Comparison of ENCODE assay signal across 15 cellular contexts in genomic region chr2:227191367-227191766, GRCh38. TPM values are rescaled to one million over a fixed set of nuclear protein-coding genes. Genes with fewer than 3 reads are reported as not detected.
DNase-seq lines count a peak whose midpoint lies in the region; ATAC-seq and TF ChIP-seq lines count a peak whose summit lies in the region.
"Had no signal": no experiment of that assay in that cellular context is flagged by ENCODE, and none has a peak within 500 bp of the region (broad histone marks: within the 10 kb centered on the region; RNA-seq: fewer than 3 reads in every experiment).

No MANE protein-coding gene starts in this region.

- H3K56ac ChIP-seq in IMR-90 (ENCODE audit: extremely low read depth, insufficient read depth, low read length): no peak overlapping the region

- no peak overlapping the region for H2BK120ac ChIP-seq in IMR-90 (ENCODE audit: low read depth, low read length)

- TF ChIP-seq POLR2A in IMR-90 (IDR thresholded peaks at IDR 0.05; ENCODE audit: low read depth, low read length): no peak
- TF ChIP-seq POLR2A in stomach (IDR thresholded peaks at IDR 0.05): no peak

- no peak overlapping the region for H4K8ac ChIP-seq in IMR-90 (ENCODE audit: low read depth in 2 of 2, low read length in 2 of 2)

- no peaks in the 10 kb centered on the region for H3K9me3 Mint-ChIP-seq in activated naive CD4-positive, alpha-beta T cell treated with anti-CD3 and anti-CD28 coated beads, Interleukin-2, amount 10 ng/mL, durations not matched to agents 7 days and 5 days
- H3K9me3 Mint-ChIP-seq: stimulated activated effector memory CD8-positive, alpha-beta T cell treated with anti-CD3 and anti-CD28 coated beads, Interleukin-12 subunit alpha, Interleukin-12 subunit beta, amount 100 ng/mL, for 72 hours had no signal

- TF ChIP-seq CTCF in IMR-90 (conservative IDR thresholded peaks at IDR 0.05; ENCODE audit: low read depth, low read length) (no peak), omental fat pad (IDR thresholded peaks at IDR 0.05) (no peak), stomach (IDR thresholded peaks at IDR 0.05) (no peak)

- POLR2A ChIA-PET in IMR-90 (lab: Charles Lee; ENCODE audit: unreplicated experiment): no interaction called here

- H3K9me3 ChIP-seq in IMR-90 (ENCODE audit: control insufficient read depth, insufficient read depth, low read length): no peaks in the 10 kb centered on the region
- H3K9me3 ChIP-seq in stomach: no peaks in the 10 kb centered on the region

- no CpG with 5 or more reads among the region's 3 CpGs for WGBS in IMR-90 (ENCODE audit: extremely low coverage in 2 of 2, insufficient read length in 1 of 2), 2 experiments
- 62 to 70% (median 63%) methylated on average over 3 of the region's 3 CpGs for WGBS in stomach, 5 donors

- H3K4me1 Mint-ChIP-seq in activated naive CD4-positive, alpha-beta T cell treated with anti-CD3 and anti-CD28 coated beads, Interleukin-2, amount 10 ng/mL, durations not matched to agents 7 days and 5 days: no peaks in the 10 kb centered on the region
- H3K4me1 Mint-ChIP-seq: stimulated activated effector memory CD8-positive, alpha-beta T cell treated with anti-CD3 and anti-CD28 coated beads, Interleukin-12 subunit alpha, Interleukin-12 subunit beta, amount 100 ng/mL, for 72 hours had no signal

- H3K36me3 ChIP-seq in IMR-90 (ENCODE audit: control insufficient read depth, insufficient read depth, low read length) (no peaks in the 10 kb centered on the region), stomach (no peaks in the 10 kb centered on the region)

- H3K27me3 ChIP-seq in IMR-90 (ENCODE audit: control insufficient read depth, insufficient read depth, low read length) (no peaks in the 10 kb centered on the region), stomach (no peaks in the 10 kb centered on the region)
- H3K27me3 ChIP-seq: hepatocyte had no signal

- CTCF ChIA-PET in IMR-90 (lab: Yijun Ruan, JAX): no interaction called here
- CTCF ChIA-PET in activated naive CD4-positive, alpha-beta T cell treated with anti-CD3 and anti-CD28 coated beads, Interleukin-2, amount 10 ng/mL, durations not matched to agents 7 days and 5 days (lab: Charles Lee): interaction anchor here (0.9 kb wide), 1 partner anchor 47 kb away, joined by 3 read pairs; no protein-coding TSS in a partner anchor

- H3K9me1 ChIP-seq in IMR-90 (ENCODE audit: insufficient read depth, low read length): no peaks in the 10 kb centered on the region

- H2BK15ac ChIP-seq in IMR-90 (ENCODE audit: low read depth, low read length): no peak overlapping the region

- H3K23ac ChIP-seq in IMR-90 (ENCODE audit: low read depth, low read length): no peak overlapping the region

- H3K27ac Mint-ChIP-seq in activated naive CD4-positive, alpha-beta T cell treated with anti-CD3 and anti-CD28 coated beads, Interleukin-2, amount 10 ng/mL, durations not matched to agents 7 days and 5 days: no peak overlapping the region
- H3K27ac Mint-ChIP-seq: brain; stimulated activated effector memory CD8-positive, alpha-beta T cell treated with anti-CD3 and anti-CD28 coated beads, Interleukin-12 subunit alpha, Interleukin-12 subunit beta, amount 100 ng/mL, for 72 hours had no signal

- H2AK9ac ChIP-seq in IMR-90 (replicated peaks; ENCODE audit: low read depth, low read length, poor library complexity): no peak overlapping the region

- no peaks in the 10 kb centered on the region for H3K79me1 ChIP-seq in IMR-90 (ENCODE audit: low read depth in 1 of 2, low read length in 2 of 2)

- H3K4me2 ChIP-seq in IMR-90 (ENCODE audit: low read depth, low read length): no peak overlapping the region
- H3K4me2 ChIP-seq: hepatocyte had no signal

- no peak overlapping the region for H4K5ac ChIP-seq in IMR-90 (ENCODE audit: low read depth, low read length)

- TF ChIP-seq EP300 in stomach (IDR thresholded peaks at IDR 0.05): no peak

- in situ Hi-C loops in IMR-90 (cut with MboI; ENCODE audit: low sequenced_read_pairs): no loop called here

- intact Hi-C loops in IMR-90 (cut with micrococcal nuclease): no loop called here
- intact Hi-C loops in stomach (cut with DNase I; ENCODE audit: low total_unique reads): no loop called here

- no peak overlapping the region for H2AFZ ChIP-seq in IMR-90 (replicated peaks; ENCODE audit: low read length, poor library complexity)
- H2AFZ ChIP-seq: hepatocyte had no signal

- H3K18ac ChIP-seq in IMR-90 (ENCODE audit: low read depth, low read length): no peak overlapping the region

- H3K27me3 Mint-ChIP-seq in activated naive CD4-positive, alpha-beta T cell treated with anti-CD3 and anti-CD28 coated beads, Interleukin-2, amount 10 ng/mL, durations not matched to agents 7 days and 5 days: peaks cover 8% of the 10 kb centered on the region

- H2BK5ac ChIP-seq in IMR-90 (ENCODE audit: low read depth, low read length, poor library complexity, severe bottlenecking): no peak overlapping the region

- TF ChIP-seq RAD21 in IMR-90 (IDR thresholded peaks at IDR 0.05; ENCODE audit: low read length): no peak

- no peak overlapping the region for H3K4ac ChIP-seq in IMR-90 (ENCODE audit: low read depth, low read length)

- H3K14ac ChIP-seq in IMR-90 (replicated peaks; ENCODE audit: low read depth, low read length): no peak overlapping the region

- no peak overlapping the region for H3K27ac ChIP-seq in IMR-90 (ENCODE audit: insufficient read depth, low read length)
- H3K27ac ChIP-seq in stomach: no peak overlapping the region
- H3K27ac ChIP-seq: hepatocyte had no signal

- H3K4me3 Mint-ChIP-seq in activated naive CD4-positive, alpha-beta T cell treated with anti-CD3 and anti-CD28 coated beads, Interleukin-2, amount 10 ng/mL, durations not matched to agents 7 days and 5 days: no peak overlapping the region
- H3K4me3 Mint-ChIP-seq: brain; stimulated activated effector memory CD8-positive, alpha-beta T cell treated with anti-CD3 and anti-CD28 coated beads, Interleukin-12 subunit alpha, Interleukin-12 subunit beta, amount 100 ng/mL, for 72 hours had no signal

- no peak overlapping the region for H2BK20ac ChIP-seq in IMR-90 (ENCODE audit: low read depth, low read length)

- no peaks in the 10 kb centered on the region for H4K20me1 ChIP-seq in IMR-90 (ENCODE audit: insufficient read depth, low read length)

- H3K36me3 Mint-ChIP-seq in activated naive CD4-positive, alpha-beta T cell treated with anti-CD3 and anti-CD28 coated beads, Interleukin-2, amount 10 ng/mL, durations not matched to agents 7 days and 5 days: no peaks in the 10 kb centered on the region
- H3K36me3 Mint-ChIP-seq: brain; stimulated activated effector memory CD8-positive, alpha-beta T cell treated with anti-CD3 and anti-CD28 coated beads, Interleukin-12 subunit alpha, Interleukin-12 subunit beta, amount 100 ng/mL, for 72 hours had no signal

- no TSS peak for BruUV-seq in IMR-90 (replicated peaks; lab: Mats Ljungman, UMichigan)

- no peak overlapping the region for H4K91ac ChIP-seq in IMR-90 (ENCODE audit: insufficient read depth, low read depth, low read length)

- dilution Hi-C loops in IMR-90 (cut with HindIII; ENCODE audit: low sequenced_read_pairs, unreplicated experiment): no loop called here

- H3K9ac ChIP-seq in IMR-90 (ENCODE audit: low read depth, low read length): no peak overlapping the region

- H3K4me1 ChIP-seq in IMR-90 (ENCODE audit: control insufficient read depth, insufficient read depth, low read length) (no peaks in the 10 kb centered on the region), stomach (peaks cover 0 to 4% (median 0%) of the 10 kb centered on the region in 4 donors)

- DNase-seq in DMS 273 (lab: John Stamatoyannopoulos, UW; ENCODE audit: unreplicated experiment) (peak; percentile 96), IMR-90 (peak; percentile 5), iris pigment epithelial cell (ENCODE audit: low read depth) (peak; percentile 87), omental fat pad (ENCODE audit: low spot score) (no peak), retina (no peak), stomach (no peak)
- DNase-seq in activated naive CD4-positive, alpha-beta T cell treated with anti-CD3 and anti-CD28 coated beads, Interleukin-2, amount 10 ng/mL, durations not matched to agents 7 days and 5 days: no peak
- DNase-seq: activated CD4-positive, alpha-beta T cell treated with anti-CD3 and anti-CD28 coated beads for 1 hour; NCI-H526 treated with DMSO at 0.1 percent for 48 hours; nucleus accumbens had no signal

- H2AK5ac ChIP-seq in IMR-90 (ENCODE audit: low read depth, low read length): no peak overlapping the region

- no peak overlapping the region for H3K4me3 ChIP-seq in IMR-90 (ENCODE audit: insufficient read depth, low read depth, low read length)
- H3K4me3 ChIP-seq in stomach: no peak overlapping the region
- H3K4me3 ChIP-seq: hepatocyte, lung had no signal

- ATAC-seq in IMR-90 (ENCODE audit: low read depth) (no peak), SK-N-SH treated with all-trans-retinoic acid at 6 μM for 48 hours (peak; percentile 76), omental fat pad (ENCODE audit: low FRiP score) (no peak)
- ATAC-seq: stimulated activated effector memory CD8-positive, alpha-beta T cell treated with anti-CD3 and anti-CD28 coated beads, Interleukin-12 subunit alpha, Interleukin-12 subunit beta, amount 100 ng/mL, for 72 hours had no signal

TF ChIP-seq in IMR-90, 13 proteins besides CTCF, POLR2A, EP300 and RAD21 (continues in another document):
- no peak for TF ChIP-seq RFX5 (IDR thresholded peaks at IDR 0.05; ENCODE audit: low read depth, low read length)
- TF ChIP-seq MAZ (IDR thresholded peaks at IDR 0.05; ENCODE audit: borderline replicate concordance, low read depth, low read length): no peak
- no peak for TF ChIP-seq SMC3 (IDR thresholded peaks at IDR 0.05; ENCODE audit: low read depth, low read length)

TF ChIP-seq in SK-N-SH treated with all-trans-retinoic acid at 6 μM for 48 hours, 23 proteins besides CTCF, POLR2A, EP300 and RAD21 (continues in another document):
- no peak for TF ChIP-seq ARNTL (CRISPR knock-in tag; IDR thresholded peaks at IDR 0.05; ENCODE audit: borderline replicate concordance, low read depth)
- TF ChIP-seq TCF4 (CRISPR knock-in tag; IDR thresholded peaks at IDR 0.05; ENCODE audit: borderline replicate concordance): no peak
- no peak for TF ChIP-seq GLIS3 (CRISPR knock-in tag; IDR thresholded peaks at IDR 0.05)
- no peak for TF ChIP-seq ZFP30 (CRISPR knock-in tag; IDR thresholded peaks at IDR 0.05)

RNA-seq across cellular contexts. Expression of gene COL4A3, which starts 26.9 kb away (rescaled TPM):
- not detected in 2 replicates for total RNA-seq in IMR-90 (2012; rRNA removed)
- polyA plus RNA-seq in IMR-90 (2012; rRNA removed): not detected in 2 replicates
- not detected in 2 replicates for polyA plus RNA-seq in IMR-90 (2012; cell fraction: cytosol; rRNA removed)
- polyA plus RNA-seq in IMR-90 (2012; cell fraction: nucleus; rRNA removed; ENCODE audit: low replicate concordance): not detected in 2 replicates
- 1 to 10 TPM in 1 of 4 donors, under 1 TPM in 3; 0.24 to 1.7 (median 0.37) TPM for total RNA-seq in omental fat pad
- 1 to 10 TPM in 2 of 5 donors, under 1 TPM in 3; under 0.01 to 2.9 (median 0.72) TPM for total RNA-seq in stomach
- polyA plus RNA-seq in stomach: 1 to 10 TPM in 2 of 3 donors, under 1 TPM in 1; 0.44 to 1.2 (median 1.1) TPM
- polyA plus RNA-seq: hepatocyte had no signal

RNA-seq across cellular contexts. Expression of gene COL4A4, which starts 27.4 kb away (rescaled TPM):
- total RNA-seq in IMR-90 (2012; rRNA removed): 0.28 TPM in 1 of 2 replicates, not detected in the other
- polyA plus RNA-seq in IMR-90 (2012; rRNA removed): 0.02 TPM in 1 of 2 replicates, not detected in the other
- polyA plus RNA-seq in IMR-90 (2012; cell fraction: cytosol; rRNA removed): under 0.01 TPM in 1 of 2 replicates, not detected in the other
- polyA plus RNA-seq in IMR-90 (2012; cell fraction: nucleus; rRNA removed; ENCODE audit: low replicate concordance): 0.01 and 0.02 TPM in 2 replicates
- 1 to 10 TPM in 1 of 4 donors, under 1 TPM in 3; 0.38 to 1.9 (median 0.64) TPM for total RNA-seq in omental fat pad
- total RNA-seq in stomach: 1 to 10 TPM in 3 of 5 donors, under 1 TPM in 1, not detected in 1; 0.55 to 7.6 (median 2.7) TPM
- polyA plus RNA-seq in stomach: under 1 TPM; 0.15 to 0.50 (median 0.44) TPM

Comparison
In these comparisons a context has a peak if more than half of its experiments do, and no peak if none do; other contexts are left out.
1. DNase-seq: peak in DMS 273 (single experiment), IMR-90 (single experiment) and iris pigment epithelial cell (single experiment); none in omental fat pad (single experiment), retina (single experiment), activated naive CD4-positive, alpha-beta T cell treated with anti-CD3 and anti-CD28 coated beads, Interleukin-2, amount 10 ng/mL, durations not matched to agents 7 days and 5 days (single experiment) and stomach (single experiment).